Comparison of ENCODE assay signal across 18 cellular contexts in the genomic region with DNA sequence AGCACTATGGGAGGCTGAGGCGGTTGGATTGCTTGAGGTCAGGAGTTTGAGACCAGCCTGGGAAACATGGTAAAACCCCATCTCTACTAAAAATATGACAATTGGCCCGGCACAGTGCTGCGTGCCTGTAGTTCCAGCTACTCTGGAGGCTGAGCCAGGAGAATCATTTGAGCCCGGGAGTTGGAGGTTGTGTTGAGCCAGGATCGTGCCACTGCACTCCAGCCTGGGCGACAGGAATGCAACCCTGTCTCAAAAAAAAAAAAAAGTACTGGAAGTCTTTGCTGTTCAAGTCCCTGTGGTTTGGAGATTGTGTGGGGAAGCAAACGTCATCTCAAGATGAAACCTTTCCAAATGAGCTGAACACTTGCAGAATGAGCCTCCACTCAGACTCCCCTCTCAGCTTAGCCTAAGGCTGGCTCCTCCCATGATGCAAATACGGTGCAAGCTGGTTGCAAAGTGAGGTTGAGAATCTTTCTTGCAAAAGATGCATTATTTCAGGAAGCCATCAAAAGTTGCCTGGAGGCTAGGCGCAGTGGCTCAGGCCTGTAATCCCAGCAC. TPM values are rescaled to one million over a fixed set of nuclear protein-coding genes. Genes with fewer than 3 reads are reported as not detected.
DNase-seq lines count a peak whose midpoint lies in the region; ATAC-seq, FAIRE-seq and TF ChIP-seq lines count a peak whose summit lies in the region.
"Had no signal": no experiment of that assay in that cellular context is flagged by ENCODE, and none has a peak within 500 bp of the region (broad histone marks: within the 10 kb centered on the region; RNA-seq: fewer than 3 reads in every experiment).

No MANE protein-coding gene starts in this region.

- no peak for DNase-seq in activated CD8-positive, alpha-beta T cell treated with anti-CD3 and anti-CD28 coated beads, Interleukin-2, amount 10 ng/mL, durations not matched to agents 7 days and 5 days
- DNase-seq in activated CD8-positive, alpha-beta T cell treated with anti-CD3 and anti-CD28 coated beads for 36 hours: no peak
- peak; percentile 38 for DNase-seq in GM20000 (ENCODE audit: low spot score)
- no peak for DNase-seq in GM12878 (ENCODE audit: low read depth, low spot score)
- DNase-seq in smooth muscle cell (lab: John Stamatoyannopoulos, UW; ENCODE audit: unreplicated experiment): no peak
- no peak for DNase-seq in cerebellum (ENCODE audit: low spot score)
- DNase-seq in stimulated activated CD4-positive, alpha-beta T cell treated with anti-CD3 and anti-CD28 coated beads, Interleukin-4, amount 100 ng/mL, for 4 hours: no peak
- DNase-seq: activated CD8-positive, alpha-beta memory T cell treated with anti-CD3 and anti-CD28 coated beads, Interleukin-2, amount 50 U/mL, for 48 hours; DMS153; NCI-H146; NCI-H774; SHP77; T1000 had no signal

- FAIRE-seq in GM12878 (lab: Jason Lieb, UNC): no peak
- FAIRE-seq: A204.1, HTR-8/SVneo, urothelium cell line had no signal

- H3K27ac Mint-ChIP-seq in activated CD8-positive, alpha-beta T cell treated with anti-CD3 and anti-CD28 coated beads, Interleukin-2, amount 10 ng/mL, durations not matched to agents 7 days and 5 days: peak overlapping the region; percentile 43
- no peak overlapping the region for H3K27ac Mint-ChIP-seq in activated CD8-positive, alpha-beta T cell treated with anti-CD3 and anti-CD28 coated beads for 36 hours

- H3K27ac ChIP-seq in GM12878 (ENCODE audit: control insufficient read depth, insufficient read depth) (peak overlapping the region; percentile 9; the same call in 1 of the 2 replicates), smooth muscle cell (ENCODE audit: low read depth) (peak overlapping the region; percentile 38)

- 27% methylated on average over 9 of the region's 9 CpGs for WGBS in GM12878 (ENCODE audit: insufficient coverage, insufficient replicate concordance, low lambda C conversion rate, missing lambda C conversion rate)
- WGBS in smooth muscle cell (ENCODE audit: low lambda C conversion rate): 64% methylated on average over 9 of the region's 9 CpGs

- RAD21 ChIA-PET in GM12878 (lab: Charles Lee; ENCODE audit: unreplicated experiment): interaction anchor here (1.0 to 5.9 kb wide), 4 partner anchors 14 to 48 kb away, joined by 3 to 90 read pairs (median 3); no protein-coding TSS in a partner anchor

- CTCF ChIA-PET in activated CD8-positive, alpha-beta T cell treated with anti-CD3 and anti-CD28 coated beads, Interleukin-2, amount 10 ng/mL, durations not matched to agents 7 days and 5 days (lab: Charles Lee): interaction anchor here (1.2 kb wide), 1 partner anchor 42 kb away, joined by 3 read pairs; no protein-coding TSS in a partner anchor
- CTCF ChIA-PET in activated CD8-positive, alpha-beta T cell treated with anti-CD3 and anti-CD28 coated beads for 36 hours (lab: Charles Lee): interaction anchor here (0.6 to 1.0 kb wide), 2 partner anchors 68 to 408 kb away, joined by 3 read pairs; no protein-coding TSS in a partner anchor
- CTCF ChIA-PET in GM12878 (lab: Yijun Ruan, JAX): interaction anchor here (4.6 kb wide), 1 partner anchor 12 kb away, joined by 30 read pairs; no protein-coding TSS in a partner anchor

- peak overlapping the region; percentile 34; the same call in 1 of the 2 replicates for H3K4me2 ChIP-seq in GM12878 (ENCODE audit: control insufficient read depth, insufficient read depth)
- H3K4me2 ChIP-seq in smooth muscle cell: no peak overlapping the region

- no peaks in the 10 kb centered on the region for H3F3A ChIP-seq in smooth muscle cell (ENCODE audit: low read depth)

- intact Hi-C loops in activated CD8-positive, alpha-beta T cell treated with anti-CD3 and anti-CD28 coated beads for 36 hours (cut with micrococcal nuclease): no loop called here
- intact Hi-C loops in GM12878 (cut with micrococcal nuclease; ENCODE audit: unreplicated experiment): no loop called here

- peaks cover 44% of the 10 kb centered on the region for H3K36me3 Mint-ChIP-seq in activated CD8-positive, alpha-beta T cell treated with anti-CD3 and anti-CD28 coated beads, Interleukin-2, amount 10 ng/mL, durations not matched to agents 7 days and 5 days (ENCODE audit: low read depth)
- peaks cover 16% of the 10 kb centered on the region for H3K36me3 Mint-ChIP-seq in activated CD8-positive, alpha-beta T cell treated with anti-CD3 and anti-CD28 coated beads for 36 hours (ENCODE audit: low read depth)

- H3K9me3 Mint-ChIP-seq in activated CD8-positive, alpha-beta T cell treated with anti-CD3 and anti-CD28 coated beads, Interleukin-2, amount 10 ng/mL, durations not matched to agents 7 days and 5 days (ENCODE audit: insufficient read depth): no peaks in the 10 kb centered on the region
- H3K9me3 Mint-ChIP-seq in activated CD8-positive, alpha-beta T cell treated with anti-CD3 and anti-CD28 coated beads for 36 hours: no peaks in the 10 kb centered on the region

- H3K27me3 Mint-ChIP-seq in activated CD8-positive, alpha-beta T cell treated with anti-CD3 and anti-CD28 coated beads, Interleukin-2, amount 10 ng/mL, durations not matched to agents 7 days and 5 days (ENCODE audit: low read depth): no peaks in the 10 kb centered on the region
- H3K27me3 Mint-ChIP-seq in activated CD8-positive, alpha-beta T cell treated with anti-CD3 and anti-CD28 coated beads for 36 hours: no peaks in the 10 kb centered on the region

- H3K27me3 ChIP-seq in GM12878 (replicated peaks in 1 of 2; ENCODE audit: control insufficient read depth in 2 of 2, insufficient read depth in 2 of 2, low read length in 1 of 2): no peaks in the 10 kb centered on the region
- no peaks in the 10 kb centered on the region for H3K27me3 ChIP-seq in smooth muscle cell (ENCODE audit: low read depth)

- no peak overlapping the region for H3K9ac ChIP-seq in GM12878 (ENCODE audit: control insufficient read depth, insufficient read depth, low read length)
- H3K9ac ChIP-seq in smooth muscle cell (ENCODE audit: low read depth): no peak overlapping the region

- POLR2A ChIA-PET in activated CD8-positive, alpha-beta T cell treated with anti-CD3 and anti-CD28 coated beads, Interleukin-2, amount 10 ng/mL, durations not matched to agents 7 days and 5 days (lab: Charles Lee): interaction anchor here (2.9 kb wide), 1 partner anchor 62 kb away, joined by 10 read pairs; no protein-coding TSS in a partner anchor
- POLR2A ChIA-PET in activated CD8-positive, alpha-beta T cell treated with anti-CD3 and anti-CD28 coated beads for 36 hours (lab: Charles Lee): no interaction called here
- POLR2A ChIA-PET in GM12878 (lab: Charles Lee): interaction anchor here (0.5 to 6.2 kb wide), 3 partner anchors 13 to 45 kb away, joined by 3 to 111 read pairs (median 64); a partner anchor contains a TSS

- in situ Hi-C loops in GM12878 (cut with MboI): no loop called here

- H2AFZ ChIP-seq in GM12878 (ENCODE audit: control insufficient read depth, low read depth, low read length) (no peak overlapping the region), smooth muscle cell (ENCODE audit: low read depth) (no peak overlapping the region)

- H3K4me3 ChIP-seq in GM12878 (no peak overlapping the region), smooth muscle cell (no peak overlapping the region)
- H3K4me3 ChIP-seq: lung had no signal

- no peak for ATAC-seq in activated CD8-positive, alpha-beta T cell treated with anti-CD3 and anti-CD28 coated beads, Interleukin-2, amount 10 ng/mL, durations not matched to agents 7 days and 5 days
- no peak for ATAC-seq in activated CD8-positive, alpha-beta T cell treated with anti-CD3 and anti-CD28 coated beads for 36 hours
- ATAC-seq in GM12878 (no peak), GM21423 (IDR thresholded peaks at IDR 0.05; ENCODE audit: unreplicated experiment) (no peak)

- H3K79me2 ChIP-seq in GM12878 (ENCODE audit: control insufficient read depth, insufficient read depth, low read length) (peaks cover 49% of the 10 kb centered on the region), smooth muscle cell (ENCODE audit: low read depth) (peaks cover 41% of the 10 kb centered on the region)

- H3K4me3 Mint-ChIP-seq in activated CD8-positive, alpha-beta T cell treated with anti-CD3 and anti-CD28 coated beads, Interleukin-2, amount 10 ng/mL, durations not matched to agents 7 days and 5 days: no peak overlapping the region
- no peak overlapping the region for H3K4me3 Mint-ChIP-seq in activated CD8-positive, alpha-beta T cell treated with anti-CD3 and anti-CD28 coated beads for 36 hours

- peaks cover 66% of the 10 kb centered on the region for H3K4me1 Mint-ChIP-seq in activated CD8-positive, alpha-beta T cell treated with anti-CD3 and anti-CD28 coated beads, Interleukin-2, amount 10 ng/mL, durations not matched to agents 7 days and 5 days (ENCODE audit: low read depth)
- peaks cover 33% of the 10 kb centered on the region for H3K4me1 Mint-ChIP-seq in activated CD8-positive, alpha-beta T cell treated with anti-CD3 and anti-CD28 coated beads for 36 hours (ENCODE audit: low read depth)

- TF ChIP-seq EP300 in GM12878 (IDR thresholded peaks at IDR 0.05; ENCODE audit: borderline replicate concordance in 1 of 2, control insufficient read depth in 1 of 2, low read depth in 2 of 2, low read length in 2 of 2): no peak

- H3K4me1 ChIP-seq in GM12878 (ENCODE audit: control insufficient read depth, insufficient read depth, low read length): peaks cover 48% of the 10 kb centered on the region
- no peaks in the 10 kb centered on the region for H3K4me1 ChIP-seq in smooth muscle cell (ENCODE audit: low read depth)

- TF ChIP-seq RAD21 in GM12878 (IDR thresholded peaks at IDR 0.05; ENCODE audit: insufficient read depth, low read depth, low read length): no peak

- no peaks in the 10 kb centered on the region for H3K9me3 ChIP-seq in GM12878 (replicated peaks; ENCODE audit: control insufficient read depth, insufficient read depth, low read length)
- H3K9me3 ChIP-seq in smooth muscle cell (replicated peaks; ENCODE audit: low read depth): no peaks in the 10 kb centered on the region

- H4K20me1 ChIP-seq in GM12878 (ENCODE audit: control insufficient read depth, insufficient read depth): no peaks in the 10 kb centered on the region
- H4K20me1 ChIP-seq in smooth muscle cell (ENCODE audit: low read depth): peaks cover 58% of the 10 kb centered on the region

- peaks cover 6 to 23% of the 10 kb centered on the region in 2 experiments; a peak in 3 of 4 replicates for H3K36me3 ChIP-seq in GM12878 (ENCODE audit: control insufficient read depth in 2 of 2, insufficient read depth in 2 of 2, low read length in 1 of 2)
- no peaks in the 10 kb centered on the region for H3K36me3 ChIP-seq in smooth muscle cell (ENCODE audit: low read depth)

- no peak for TF ChIP-seq CTCF in activated CD8-positive, alpha-beta T cell treated with anti-CD3 and anti-CD28 coated beads for 36 hours (IDR thresholded peaks at IDR 0.05)
- TF ChIP-seq CTCF in GM20000 (IDR thresholded peaks at IDR 0.05; ENCODE audit: extremely low read depth, missing control alignments): no peak
- TF ChIP-seq CTCF in GM12878 (IDR thresholded peaks at IDR 0.05 in 2 of 3, conservative IDR thresholded peaks at IDR 0.05 in 1 of 3; ENCODE audit: control insufficient read depth in 2 of 3, extremely low read depth in 1 of 3, insufficient read depth in 1 of 3, low read depth in 3 of 3, low read length in 3 of 3): no peak
- no peak for TF ChIP-seq CTCF in smooth muscle cell (IDR thresholded peaks at IDR 0.05; ENCODE audit: borderline replicate concordance, insufficient read depth, poor library complexity, severe bottlenecking)

- SMC1A ChIA-PET in GM12878 (lab: Charles Lee; ENCODE audit: uncharacterized antibody, unreplicated experiment): interaction anchor here (0.7 to 7.3 kb wide), 5 partner anchors 14 to 625 kb away, joined by 3 to 88 read pairs (median 3); a partner anchor contains a TSS

- BruUV-seq in GM12878 (replicated peaks; lab: Mats Ljungman, UMichigan): no TSS peak

- no peak for TF ChIP-seq POLR2A in GM12878 (IDR thresholded peaks at IDR 0.05; ENCODE audit: low read depth, low read length)

RNA-seq across cellular contexts. Expression of a gene that starts 46.2 kb away (rescaled TPM):
- 100 to 1,000 TPM; 276 to 280 TPM for total RNA-seq in activated CD8-positive, alpha-beta T cell treated with anti-CD3 and anti-CD28 coated beads, Interleukin-2, amount 10 ng/mL, durations not matched to agents 7 days and 5 days
- 100 to 1,000 TPM; 111 to 112 TPM for total RNA-seq in activated CD8-positive, alpha-beta T cell treated with anti-CD3 and anti-CD28 coated beads for 36 hours
- total RNA-seq in GM12878 (2013; cell fraction: nucleolus; rRNA removed): 555 and 589 TPM in 2 replicates
- total RNA-seq in GM12878 (2014; rRNA removed) (66.4 and 77.3 TPM in 2 replicates), GM12878 (2014; rRNA removed; fragmentation: Illumina TruSeq; extraction: Trizol) (38.1 and 42.6 TPM in 2 replicates), GM12878 (2021) (157 and 165 TPM in 2 replicates), smooth muscle cell (44.6 and 48.7 TPM in 2 replicates), cerebellum (42.1 TPM)
- polyA plus RNA-seq in GM12878 (2011; ENCODE audit: low read depth): 65.2 TPM
- polyA plus RNA-seq in GM12878 (2011; rRNA removed) (26.7 and 48.9 TPM in 2 replicates), GM12878 (2014; fragmentation: Illumina TruSeq; extraction: Trizol) (26.8 and 57.9 TPM in 2 replicates), GM12878 (2014; fragmentation: Nextera tagmentation; extraction: Ambion mirVana) (10 to 100 TPM in 1 of 2 experiments, 1 to 10 TPM in 1; 5.4 to 11.1 TPM), GM12878 (2014; rRNA removed) (87.6 and 105 TPM in 2 replicates), GM12878 (2016; fragmentation: Nextera tagmentation; extraction: Ambion mirVana) (10 to 100 TPM; 25.4 to 32.8 TPM), smooth muscle cell (46.6 and 49.4 TPM in 2 replicates)
- 49.6 and 58.1 TPM in 2 replicates for polyA plus RNA-seq in GM12878 (2011; cell fraction: cytosol; rRNA removed)
- polyA plus RNA-seq in GM12878 (2011; cell fraction: nucleus; rRNA removed): 452 and 507 TPM in 2 replicates
- polyA plus RNA-seq in GM12878 (2012): 174 and 191 TPM in 2 replicates
- polyA minus RNA-seq in GM12878 (2011; rRNA and poly(A)+ RNA removed): 93.1 and 119 TPM in 2 replicates
- 59.6 and 66.5 TPM in 2 replicates for polyA minus RNA-seq in GM12878 (2011; cell fraction: cytosol; rRNA and poly(A)+ RNA removed)
- polyA minus RNA-seq in GM12878 (2011; cell fraction: nucleus; rRNA and poly(A)+ RNA removed): 106 and 154 TPM in 2 replicates

RNA-seq across cellular contexts. Expression of a gene that starts 46.6 kb away (rescaled TPM):
- 10 to 100 TPM; 66.0 to 66.7 TPM for total RNA-seq in activated CD8-positive, alpha-beta T cell treated with anti-CD3 and anti-CD28 coated beads, Interleukin-2, amount 10 ng/mL, durations not matched to agents 7 days and 5 days
- 10 to 100 TPM; 40.7 to 41.9 TPM for total RNA-seq in activated CD8-positive, alpha-beta T cell treated with anti-CD3 and anti-CD28 coated beads for 36 hours
- 14.2 and 16.9 TPM in 2 replicates for total RNA-seq in GM12878 (2013; cell fraction: nucleolus; rRNA removed)
- total RNA-seq in GM12878 (2014; rRNA removed): 15.4 and 22.7 TPM in 2 replicates
- 22.8 and 24.0 TPM in 2 replicates for total RNA-seq in GM12878 (2014; rRNA removed; fragmentation: Illumina TruSeq; extraction: Trizol)
- 32.0 and 36.8 TPM in 2 replicates for total RNA-seq in GM12878 (2021)
- polyA plus RNA-seq in GM12878 (2011; ENCODE audit: low read depth): 14.4 TPM
- polyA plus RNA-seq in GM12878 (2011; rRNA removed): 21.3 and 24.6 TPM in 2 replicates
- polyA plus RNA-seq in GM12878 (2011; cell fraction: cytosol; rRNA removed): 24.9 and 27.7 TPM in 2 replicates
- 31.7 and 32.0 TPM in 2 replicates for polyA plus RNA-seq in GM12878 (2011; cell fraction: nucleus; rRNA removed)
- 16.4 and 17.9 TPM in 2 replicates for polyA plus RNA-seq in GM12878 (2012)
- polyA plus RNA-seq in GM12878 (2014; fragmentation: Illumina TruSeq; extraction: Trizol): 33.1 and 37.2 TPM in 2 replicates
- polyA plus RNA-seq in GM12878 (2014; fragmentation: Nextera tagmentation; extraction: Ambion mirVana): 10 to 100 TPM; 24.2 to 35.7 TPM
- 34.6 and 37.4 TPM in 2 replicates for polyA plus RNA-seq in GM12878 (2014; rRNA removed)
- polyA plus RNA-seq in GM12878 (2016; fragmentation: Nextera tagmentation; extraction: Ambion mirVana): 10 to 100 TPM; 43.0 to 43.9 TPM
- polyA minus RNA-seq in GM12878 (2011; rRNA and poly(A)+ RNA removed): 10.3 and 10.8 TPM in 2 replicates
- polyA minus RNA-seq in GM12878 (2011; cell fraction: cytosol; rRNA and poly(A)+ RNA removed): 3.7 and 8.1 TPM in 2 replicates
- polyA minus RNA-seq in GM12878 (2011; cell fraction: nucleus; rRNA and poly(A)+ RNA removed): 5.4 and 11.7 TPM in 2 replicates
- 3.3 and 7.4 TPM in 2 replicates for total RNA-seq in smooth muscle cell
- polyA plus RNA-seq in smooth muscle cell: 6.3 and 8.5 TPM in 2 replicates
- total RNA-seq in cerebellum: 2.5 TPM
